8 cellular contexts compared by ENCODE assay signal in the genomic region with DNA sequence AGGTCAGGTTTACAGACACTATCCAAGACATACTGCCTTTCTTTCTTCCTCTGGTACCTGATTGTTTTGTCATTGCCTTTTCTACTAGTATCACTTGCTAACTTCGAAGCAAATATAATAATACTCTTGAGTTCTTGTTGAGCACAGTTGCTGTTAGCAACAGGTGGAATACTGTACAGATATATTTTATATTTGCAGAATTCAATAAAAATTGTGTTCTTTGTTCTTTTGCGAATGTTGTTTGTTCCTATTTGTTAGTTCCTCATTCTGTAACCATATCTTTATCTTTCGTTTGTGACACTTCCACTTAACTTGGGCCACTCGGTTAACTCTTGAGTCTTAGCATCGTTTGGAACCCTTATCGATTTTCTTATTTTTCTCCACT. TPM values are rescaled to one million over a fixed set of nuclear protein-coding genes. Genes with fewer than 3 reads are reported as not detected.
DNase-seq lines count a peak whose midpoint lies in the region; ATAC-seq and TF ChIP-seq lines count a peak whose summit lies in the region.

No MANE protein-coding gene starts in this region.

- DNase-seq in DND-41 (no peak), Karpas-422 (peak; percentile 58), NCI-H345 (lab: John Stamatoyannopoulos, UW) (no peak), NCI-H187 (lab: John Stamatoyannopoulos, UW) (no peak), NCI-H2196 treated with DMSO at 0.1 percent for 48 hours (lab: John Stamatoyannopoulos, UW; ENCODE audit: unreplicated experiment) (no peak)
- DNase-seq in central memory CD8-positive, alpha-beta T cell (ENCODE audit: low spot score in 2 of 2): no peak

- H3K36me3 ChIP-seq in DND-41 (ENCODE audit: insufficient read depth, low read length) (peaks cover 13% of the 10 kb centered on the region), Karpas-422 (ENCODE audit: insufficient read depth, low read length) (peaks cover 17% of the 10 kb centered on the region)

- H3K4me2 ChIP-seq in DND-41 (ENCODE audit: insufficient read depth, low read length) (peak overlapping the region; percentile 97), Karpas-422 (ENCODE audit: low read depth, low read length, poor library complexity, severe bottlenecking) (peak overlapping the region; percentile 83)

- H3K27me3 ChIP-seq in DND-41 (ENCODE audit: insufficient read depth, low read length, poor library complexity): no peaks in the 10 kb centered on the region
- no peaks in the 10 kb centered on the region for H3K27me3 ChIP-seq in Karpas-422 (ENCODE audit: low read length)

- H3K9me3 ChIP-seq in DND-41 (ENCODE audit: insufficient read depth, low read length, severe bottlenecking) (no peaks in the 10 kb centered on the region), Karpas-422 (ENCODE audit: low read length) (no peaks in the 10 kb centered on the region)

- H3K27me3 Mint-ChIP-seq in central memory CD8-positive, alpha-beta T cell: peaks cover 8% of the 10 kb centered on the region
- H3K27me3 Mint-ChIP-seq in nephron (ENCODE audit: low read depth): peaks cover 15% of the 10 kb centered on the region

- H3K79me2 ChIP-seq in DND-41 (ENCODE audit: insufficient read depth, low read length) (peaks cover 36% of the 10 kb centered on the region), Karpas-422 (ENCODE audit: low read length) (peaks cover 59% of the 10 kb centered on the region)

- peaks cover 25% of the 10 kb centered on the region for H3K4me1 ChIP-seq in DND-41 (ENCODE audit: insufficient read depth, low read length)
- H3K4me1 ChIP-seq in Karpas-422 (ENCODE audit: low read length): peaks cover 36% of the 10 kb centered on the region

- H3K4me3 ChIP-seq in DND-41 (ENCODE audit: low read depth in 1 of 2, low read length in 2 of 2) (peak overlapping the region; percentile 65 to 98), Karpas-422 (ENCODE audit: low read length) (peak overlapping the region; percentile 98)

- H3K9ac ChIP-seq in DND-41 (ENCODE audit: low read depth, low read length) (peak overlapping the region; percentile 62), Karpas-422 (ENCODE audit: low read length) (peak overlapping the region; percentile 95)

- H3K36me3 Mint-ChIP-seq in central memory CD8-positive, alpha-beta T cell (ENCODE audit: insufficient read depth): peaks cover 6% of the 10 kb centered on the region
- peaks cover 7% of the 10 kb centered on the region for H3K36me3 Mint-ChIP-seq in nephron (ENCODE audit: low read depth)

- H4K20me1 ChIP-seq in DND-41 (ENCODE audit: insufficient read depth, low read length) (peaks cover 3% of the 10 kb centered on the region), Karpas-422 (ENCODE audit: insufficient read depth, low read depth, low read length) (peaks cover 10% of the 10 kb centered on the region; the same call in 1 of the 2 replicates)

- no peaks in the 10 kb centered on the region for H3K9me3 Mint-ChIP-seq in central memory CD8-positive, alpha-beta T cell
- no peaks in the 10 kb centered on the region for H3K9me3 Mint-ChIP-seq in nephron

- H2AFZ ChIP-seq in DND-41 (ENCODE audit: low read depth, low read length) (peak overlapping the region; percentile 98), Karpas-422 (ENCODE audit: low read length) (no peak overlapping the region)

- peaks cover 39% of the 10 kb centered on the region for H3K4me1 Mint-ChIP-seq in central memory CD8-positive, alpha-beta T cell
- peaks cover 17% of the 10 kb centered on the region for H3K4me1 Mint-ChIP-seq in nephron

- peak overlapping the region; percentile 95 for H3K4me3 Mint-ChIP-seq in central memory CD8-positive, alpha-beta T cell
- peak overlapping the region; percentile 94 to 95 (median 95) for H3K4me3 Mint-ChIP-seq in nephron

- H3K9me2 ChIP-seq in Karpas-422 (replicated peaks; ENCODE audit: insufficient read depth, low read length): no peaks in the 10 kb centered on the region

- ATAC-seq in DND-41 (ENCODE audit: insufficient read depth, low read depth) (no peak), HG02970 (IDR thresholded peaks at IDR 0.05; ENCODE audit: low FRiP score, unreplicated experiment) (no peak)
- no peak for ATAC-seq in central memory CD8-positive, alpha-beta T cell (replicated peaks; ENCODE audit: extremely low read depth, poor library complexity, severe bottlenecking)

- H3K27ac ChIP-seq in DND-41 (ENCODE audit: low read length) (peak overlapping the region; percentile 77), Karpas-422 (ENCODE audit: low read length) (peak overlapping the region; percentile 50)

- peak overlapping the region; percentile 92 for H3K27ac Mint-ChIP-seq in central memory CD8-positive, alpha-beta T cell (ENCODE audit: low read depth)
- peak overlapping the region in 2 of 3 experiments; percentile 2 to 18 for H3K27ac Mint-ChIP-seq in nephron

- TF ChIP-seq CTCF in DND-41 (IDR thresholded peaks at IDR 0.05; ENCODE audit: borderline replicate concordance, extremely low read depth, low read length, poor library complexity, severe bottlenecking): no peak
- TF ChIP-seq CTCF in nephron (IDR thresholded peaks at IDR 0.05; ENCODE audit: unreplicated experiment in 3 of 3): no peak

RNA-seq across cellular contexts. Expression of a gene that starts 0.8 kb away (rescaled TPM):
- 15.1 and 37.0 TPM in 2 replicates for total RNA-seq in Karpas-422 (2014; rRNA removed; shearing (Covaris generic); ENCODE audit: low replicate concordance)

RNA-seq across cellular contexts. Expression of a gene that starts 7.2 kb away (rescaled TPM):
- not detected in 2 replicates for total RNA-seq in Karpas-422 (2014; rRNA removed; shearing (Covaris generic); ENCODE audit: low replicate concordance)
